ENCODE assay signal across 11 cellular contexts in the genomic region with DNA sequence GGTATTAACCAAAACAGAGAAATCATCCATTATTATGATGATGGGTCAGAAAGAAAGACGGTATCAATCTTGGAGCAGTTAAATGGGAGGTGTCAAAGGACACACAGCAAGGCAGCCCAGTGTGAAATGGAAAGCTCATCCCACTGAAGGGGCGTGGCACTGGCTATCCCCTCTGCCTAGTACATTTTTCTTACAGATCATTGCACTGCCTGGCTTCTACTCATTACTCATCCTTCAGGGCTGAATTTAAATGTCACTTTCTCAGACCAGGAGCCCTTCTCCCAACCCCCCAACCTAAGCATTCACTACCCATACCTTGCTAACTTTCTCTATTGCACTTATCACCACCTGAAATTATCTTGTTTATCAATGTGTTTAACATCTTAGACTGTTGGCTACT. TPM values are rescaled to one million over a fixed set of nuclear protein-coding genes. Genes with fewer than 3 reads are reported as not detected.
DNase-seq lines count a peak whose midpoint lies in the region; ATAC-seq and TF ChIP-seq lines count a peak whose summit lies in the region.
"Had no signal": no experiment of that assay in that cellular context is flagged by ENCODE, and none has a peak within 500 bp of the region (broad histone marks: within the 10 kb centered on the region; RNA-seq: fewer than 3 reads in every experiment).

No MANE protein-coding gene starts in this region.

- POLR2A ChIA-PET in activated B cell treated with CpG ODN at 0.5 μM for 24 hours (lab: Charles Lee): interaction anchor here (1.0 to 2.2 kb wide), 2 partner anchors 10 to 33 kb away, joined by 4 to 16 read pairs; a partner anchor contains a TSS

- no peaks in the 10 kb centered on the region for H3K9me2 ChIP-seq in GM23338 (ENCODE audit: insufficient read depth)

- no peaks in the 10 kb centered on the region for H3K36me3 ChIP-seq in BLaER1
- no peaks in the 10 kb centered on the region for H3K36me3 ChIP-seq in GM23338 (ENCODE audit: insufficient read depth)
- H3K36me3 ChIP-seq in right lobe of liver: no peaks in the 10 kb centered on the region
- H3K36me3 ChIP-seq: SJSA1 had no signal

- H3K27me3 ChIP-seq in BLaER1 (no peaks in the 10 kb centered on the region), GM23338 (ENCODE audit: insufficient read depth) (no peaks in the 10 kb centered on the region), right lobe of liver (no peaks in the 10 kb centered on the region)
- H3K27me3 ChIP-seq: SJSA1 had no signal

- H3K4me1 ChIP-seq in BLaER1 (peaks cover 47% of the 10 kb centered on the region), GM23338 (ENCODE audit: insufficient read depth) (peaks cover 20% of the 10 kb centered on the region; the same call in 1 of the 2 replicates), right lobe of liver (peaks cover 0 to 53% (median 23%) of the 10 kb centered on the region in 4 donors)
- H3K4me1 ChIP-seq: SJSA1 had no signal

- H3K27ac Mint-ChIP-seq in GM23338 (no peak overlapping the region), activated B cell treated with CpG ODN at 0.5 μM for 24 hours (no peak overlapping the region)
- no peak overlapping the region for H3K27ac Mint-ChIP-seq in activated CD4-positive, alpha-beta T cell treated with anti-CD3 and anti-CD28 coated beads, Interleukin-2, amount 10 ng/mL, durations not matched to agents 24 days and 14 days
- H3K27ac Mint-ChIP-seq: activated naive CD4-positive, alpha-beta T cell treated with anti-CD3 and anti-CD28 coated beads, Interleukin-2, amount 50 U/mL, for 24 hours had no signal

- H3K9me3 Mint-ChIP-seq in GM23338: no peaks in the 10 kb centered on the region
- H3K9me3 Mint-ChIP-seq in activated B cell treated with CpG ODN at 0.5 μM for 24 hours: no peaks in the 10 kb centered on the region
- no peaks in the 10 kb centered on the region for H3K9me3 Mint-ChIP-seq in activated CD4-positive, alpha-beta T cell treated with anti-CD3 and anti-CD28 coated beads, Interleukin-2, amount 10 ng/mL, durations not matched to agents 24 days and 14 days
- H3K9me3 Mint-ChIP-seq: activated naive CD4-positive, alpha-beta T cell treated with anti-CD3 and anti-CD28 coated beads, Interleukin-2, amount 50 U/mL, for 24 hours had no signal

- WGBS in right lobe of liver (ENCODE audit: insufficient coverage, low coverage, low lambda C conversion rate, missing lambda C conversion rate): 41% methylated on average over 2 of the region's 2 CpGs

- H3K4me3 ChIP-seq in BLaER1 (no peak overlapping the region), GM23338 (no peak overlapping the region), right lobe of liver (no peak overlapping the region)
- H3K4me3 ChIP-seq: SJSA1 had no signal

- H3K4me2 ChIP-seq in BLaER1: 0 out of 2 replicates have a peak overlapping the region, but pooled peaks have one; percentile 57
- H3K4me2 ChIP-seq in GM23338: peak overlapping the region; percentile 48; the same call in 1 of the 2 replicates

- no peaks in the 10 kb centered on the region for H3K9me3 ChIP-seq in BLaER1
- H3K9me3 ChIP-seq in right lobe of liver: no peaks in the 10 kb centered on the region
- H3K9me3 ChIP-seq: SJSA1 had no signal

- DNase-seq in GM23338 (ENCODE audit: low spot score) (no peak), activated B cell treated with CpG ODN at 0.5 μM for 24 hours (no peak), right lobe of liver (no peak), DMS79 treated with DMSO at 0.1 percent for 48 hours (lab: John Stamatoyannopoulos, UW) (no peak), NAMALWA (ENCODE audit: low spot score) (no peak)
- DNase-seq in activated CD4-positive, alpha-beta T cell treated with anti-CD3 and anti-CD28 coated beads, Interleukin-2, amount 10 ng/mL, durations not matched to agents 24 days and 14 days: no peak
- DNase-seq: nucleus accumbens had no signal

- TF ChIP-seq POLR2A in right lobe of liver (IDR thresholded peaks at IDR 0.05): no peak

- no peak for TF ChIP-seq CTCF in GM23338 (conservative IDR thresholded peaks at IDR 0.05; ENCODE audit: low read depth in 2 of 2)
- no peak for TF ChIP-seq CTCF in activated B cell treated with CpG ODN at 0.5 μM for 24 hours (IDR thresholded peaks at IDR 0.05)
- TF ChIP-seq CTCF in right lobe of liver (IDR thresholded peaks at IDR 0.05): no peak

- peaks cover 15% of the 10 kb centered on the region for H3K4me1 Mint-ChIP-seq in GM23338
- peaks cover 66% of the 10 kb centered on the region for H3K4me1 Mint-ChIP-seq in activated B cell treated with CpG ODN at 0.5 μM for 24 hours
- H3K4me1 Mint-ChIP-seq in activated CD4-positive, alpha-beta T cell treated with anti-CD3 and anti-CD28 coated beads, Interleukin-2, amount 10 ng/mL, durations not matched to agents 24 days and 14 days: peaks cover 40% of the 10 kb centered on the region

- CTCF ChIA-PET in activated B cell treated with CpG ODN at 0.5 μM for 24 hours (lab: Charles Lee): interaction anchor here (1.2 kb wide), 1 partner anchor 42 kb away, joined by 3 read pairs; no protein-coding TSS in a partner anchor

- H3K9ac ChIP-seq in BLaER1: no peak overlapping the region

- no peaks in the 10 kb centered on the region for H3K36me3 Mint-ChIP-seq in GM23338 (ENCODE audit: low read depth)
- H3K36me3 Mint-ChIP-seq in activated B cell treated with CpG ODN at 0.5 μM for 24 hours (ENCODE audit: low read depth): no peaks in the 10 kb centered on the region
- H3K36me3 Mint-ChIP-seq in activated CD4-positive, alpha-beta T cell treated with anti-CD3 and anti-CD28 coated beads, Interleukin-2, amount 10 ng/mL, durations not matched to agents 24 days and 14 days (ENCODE audit: low read depth): peaks cover 5% of the 10 kb centered on the region

- H4K20me1 ChIP-seq in BLaER1 (peaks cover 99% of the 10 kb centered on the region), GM23338 (replicated peaks; ENCODE audit: insufficient read depth) (no peaks in the 10 kb centered on the region)

- H3K27ac ChIP-seq in BLaER1: no peak overlapping the region
- no peak overlapping the region for H3K27ac ChIP-seq in GM23338 (ENCODE audit: low read depth)
- H3K27ac ChIP-seq in right lobe of liver: peak overlapping the region in 1 of 3 donors; percentile 69
- H3K27ac ChIP-seq: SJSA1 had no signal

- no peak overlapping the region for H3K4me3 Mint-ChIP-seq in GM23338
- H3K4me3 Mint-ChIP-seq in activated B cell treated with CpG ODN at 0.5 μM for 24 hours: no peak overlapping the region
- no peak overlapping the region for H3K4me3 Mint-ChIP-seq in activated CD4-positive, alpha-beta T cell treated with anti-CD3 and anti-CD28 coated beads, Interleukin-2, amount 10 ng/mL, durations not matched to agents 24 days and 14 days
- H3K4me3 Mint-ChIP-seq: activated naive CD4-positive, alpha-beta T cell treated with anti-CD3 and anti-CD28 coated beads, Interleukin-2, amount 50 U/mL, for 24 hours had no signal

- peaks cover 30% of the 10 kb centered on the region for H3K79me2 ChIP-seq in GM23338 (replicated peaks; ENCODE audit: insufficient read depth)

- ATAC-seq in GM23338: peak; percentile 62
- ATAC-seq in activated B cell treated with CpG ODN at 0.5 μM for 24 hours (ENCODE audit: low read depth): peak; percentile 17
- peak; percentile 8 to 31 (median 12) for ATAC-seq in right lobe of liver
- ATAC-seq in GM18520 (IDR thresholded peaks at IDR 0.05; ENCODE audit: unreplicated experiment): no peak

- no peak overlapping the region for H2AFZ ChIP-seq in GM23338

- intact Hi-C loops in activated B cell treated with CpG ODN at 0.5 μM for 24 hours (cut with micrococcal nuclease) (loop anchor here (1.0 to 2.0 kb wide), 6 partner anchors 10 to 113 kb away; a partner anchor contains a TSS), right lobe of liver (cut with DNase I) (no loop called here)
- intact Hi-C loops in activated CD4-positive, alpha-beta T cell treated with anti-CD3 and anti-CD28 coated beads, Interleukin-2, amount 10 ng/mL, durations not matched to agents 24 days and 14 days (cut with micrococcal nuclease): loop anchor here (1.0 to 2.0 kb wide), 2 partner anchors 9 to 33 kb away; no protein-coding TSS in a partner anchor

- H3K27me3 Mint-ChIP-seq in GM23338 (ENCODE audit: insufficient read depth, low read depth, poor library complexity): no peaks in the 10 kb centered on the region
- H3K27me3 Mint-ChIP-seq in activated B cell treated with CpG ODN at 0.5 μM for 24 hours: no peaks in the 10 kb centered on the region
- no peaks in the 10 kb centered on the region for H3K27me3 Mint-ChIP-seq in activated CD4-positive, alpha-beta T cell treated with anti-CD3 and anti-CD28 coated beads, Interleukin-2, amount 10 ng/mL, durations not matched to agents 24 days and 14 days
- H3K27me3 Mint-ChIP-seq: activated naive CD4-positive, alpha-beta T cell treated with anti-CD3 and anti-CD28 coated beads, Interleukin-2, amount 50 U/mL, for 24 hours had no signal

- H3F3A ChIP-seq in GM23338 (replicated peaks; ENCODE audit: low read depth): no peaks in the 10 kb centered on the region

TF ChIP-seq in GM23338, 12 proteins besides CTCF, POLR2A, EP300 and RAD21 (continues in another document):
- no peak for TF ChIP-seq JUNB (IDR thresholded peaks at IDR 0.05; ENCODE audit: unreplicated experiment)
- no peak for TF ChIP-seq POLR2AphosphoS5 (IDR thresholded peaks at IDR 0.05; ENCODE audit: low read depth)

RNA-seq across cellular contexts. Expression of a gene that starts 10.1 kb away (rescaled TPM):
- 15.8 and 19.5 TPM in 2 replicates for total RNA-seq in GM23338 (2014; rRNA removed; shearing (Covaris generic))
- polyA plus RNA-seq in GM23338 (2016; fragmentation: Nextera tagmentation; extraction: Ambion mirVana): 7.9 and 8.0 TPM in 2 replicates
- total RNA-seq in activated B cell treated with CpG ODN at 0.5 μM for 24 hours (195 and 215 TPM in 2 replicates), right lobe of liver (10 to 100 TPM; 48.0 to 71.6 (median 66.5) TPM)
- total RNA-seq in activated CD4-positive, alpha-beta T cell treated with anti-CD3 and anti-CD28 coated beads, Interleukin-2, amount 10 ng/mL, durations not matched to agents 24 days and 14 days: 86.5 and 86.6 TPM in 2 replicates

Comparison
In these comparisons a context has a peak if more than half of its experiments do, and no peak if none do; other contexts are left out.
1. intact Hi-C loops: an anchor here in activated B cell treated with CpG ODN at 0.5 μM for 24 hours (1.0 to 2.0 kb wide) and activated CD4-positive, alpha-beta T cell treated with anti-CD3 and anti-CD28 coated beads, Interleukin-2, amount 10 ng/mL, durations not matched to agents 24 days and 14 days (1.0 to 2.0 kb wide); none called in right lobe of liver.